In the genomic region with DNA sequence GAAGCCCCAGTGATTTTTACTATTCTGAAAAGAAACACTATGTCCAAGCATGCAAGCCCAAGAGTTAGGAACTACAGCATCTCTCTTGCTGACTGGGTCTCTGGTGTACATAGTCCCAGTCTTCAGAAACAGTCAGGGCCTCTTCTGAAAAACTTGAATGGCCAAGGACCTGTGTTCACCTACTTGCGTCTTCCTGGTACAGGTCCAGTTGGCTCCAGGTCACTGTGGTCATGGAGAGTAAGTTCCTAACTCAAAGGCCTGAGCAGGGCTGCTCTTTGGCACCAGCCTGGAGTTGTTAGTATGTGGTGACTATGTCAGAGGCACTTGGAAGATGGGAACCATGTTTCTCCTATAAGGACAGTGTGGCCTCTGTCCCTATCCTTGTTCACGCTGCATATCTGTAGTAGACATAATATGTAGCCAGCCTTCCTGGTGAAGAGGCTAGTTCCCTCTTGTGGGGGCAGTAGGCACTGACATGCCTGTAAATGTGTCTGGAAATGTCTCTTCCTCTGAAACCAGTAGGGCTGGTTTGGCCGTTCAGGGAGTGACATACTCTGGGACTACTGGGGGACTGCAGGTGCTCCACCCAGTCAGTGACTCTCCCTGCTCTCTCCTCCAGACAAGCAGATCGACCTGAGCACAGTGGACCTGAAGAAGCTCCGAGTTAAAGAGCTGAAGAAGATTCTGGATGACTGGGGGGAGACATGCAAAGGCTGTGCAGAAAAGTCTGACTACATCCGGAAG, we compare ENCODE assay signal across 1 cellular context.
TF ChIP-seq lines count a peak whose summit lies in the region.

No MANE protein-coding gene starts in this region.

TF ChIP-seq in K562, 482 proteins besides CTCF, POLR2A, EP300 and RAD21 (continued from another document):
- TF ChIP-seq, protein P1, sequence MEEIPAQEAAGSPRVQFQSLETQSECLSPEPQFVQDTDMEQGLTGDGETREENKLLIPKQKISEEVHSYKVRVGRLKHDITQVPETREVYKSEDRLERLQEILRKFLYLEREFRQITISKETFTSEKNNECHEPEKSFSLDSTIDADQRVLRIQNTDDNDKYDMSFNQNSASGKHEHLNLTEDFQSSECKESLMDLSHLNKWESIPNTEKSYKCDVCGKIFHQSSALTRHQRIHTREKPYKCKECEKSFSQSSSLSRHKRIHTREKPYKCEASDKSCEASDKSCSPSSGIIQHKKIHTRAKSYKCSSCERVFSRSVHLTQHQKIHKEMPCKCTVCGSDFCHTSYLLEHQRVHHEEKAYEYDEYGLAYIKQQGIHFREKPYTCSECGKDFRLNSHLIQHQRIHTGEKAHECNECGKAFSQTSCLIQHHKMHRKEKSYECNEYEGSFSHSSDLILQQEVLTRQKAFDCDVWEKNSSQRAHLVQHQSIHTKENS (CRISPR knock-in tag; IDR thresholded peaks at IDR 0.05), result no peak
- TF ChIP-seq MCM5 (IDR thresholded peaks at IDR 0.05; ENCODE audit: low read depth) (no peak), HNRNPLL (IDR thresholded peaks at IDR 0.05; ENCODE audit: low read depth, low read length, poor library complexity, severe bottlenecking) (no peak), MAFG (tag; conservative IDR thresholded peaks at IDR 0.05) (no peak), DPF2 (IDR thresholded peaks at IDR 0.05) (no peak), RBBP5 (IDR thresholded peaks at IDR 0.05; ENCODE audit: borderline replicate concordance, insufficient read depth, low read length, poor library complexity, severe bottlenecking) (no peak), KDM5B (IDR thresholded peaks at IDR 0.05; ENCODE audit: insufficient replicate concordance, low read depth, low read length) (no peak), NCOA4 (IDR thresholded peaks at IDR 0.05; ENCODE audit: partially characterized antibody) (no peak), BRCA1 (IDR thresholded peaks at IDR 0.05) (no peak), BRCA1 (CRISPR knock-in tag; IDR thresholded peaks at IDR 0.05) (no peak), TRIM28 (IDR thresholded peaks at IDR 0.05) (no peak), ZKSCAN1 (IDR thresholded peaks at IDR 0.05; ENCODE audit: low read depth, low read length) (no peak)
- TF ChIP-seq, protein P2, sequence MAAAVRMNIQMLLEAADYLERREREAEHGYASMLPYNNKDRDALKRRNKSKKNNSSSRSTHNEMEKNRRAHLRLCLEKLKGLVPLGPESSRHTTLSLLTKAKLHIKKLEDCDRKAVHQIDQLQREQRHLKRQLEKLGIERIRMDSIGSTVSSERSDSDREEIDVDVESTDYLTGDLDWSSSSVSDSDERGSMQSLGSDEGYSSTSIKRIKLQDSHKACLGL (CRISPR knock-in tag; IDR thresholded peaks at IDR 0.05; ENCODE audit: borderline replicate concordance, poor library complexity, severe bottlenecking), result no peak
- TF ChIP-seq, protein P3, sequence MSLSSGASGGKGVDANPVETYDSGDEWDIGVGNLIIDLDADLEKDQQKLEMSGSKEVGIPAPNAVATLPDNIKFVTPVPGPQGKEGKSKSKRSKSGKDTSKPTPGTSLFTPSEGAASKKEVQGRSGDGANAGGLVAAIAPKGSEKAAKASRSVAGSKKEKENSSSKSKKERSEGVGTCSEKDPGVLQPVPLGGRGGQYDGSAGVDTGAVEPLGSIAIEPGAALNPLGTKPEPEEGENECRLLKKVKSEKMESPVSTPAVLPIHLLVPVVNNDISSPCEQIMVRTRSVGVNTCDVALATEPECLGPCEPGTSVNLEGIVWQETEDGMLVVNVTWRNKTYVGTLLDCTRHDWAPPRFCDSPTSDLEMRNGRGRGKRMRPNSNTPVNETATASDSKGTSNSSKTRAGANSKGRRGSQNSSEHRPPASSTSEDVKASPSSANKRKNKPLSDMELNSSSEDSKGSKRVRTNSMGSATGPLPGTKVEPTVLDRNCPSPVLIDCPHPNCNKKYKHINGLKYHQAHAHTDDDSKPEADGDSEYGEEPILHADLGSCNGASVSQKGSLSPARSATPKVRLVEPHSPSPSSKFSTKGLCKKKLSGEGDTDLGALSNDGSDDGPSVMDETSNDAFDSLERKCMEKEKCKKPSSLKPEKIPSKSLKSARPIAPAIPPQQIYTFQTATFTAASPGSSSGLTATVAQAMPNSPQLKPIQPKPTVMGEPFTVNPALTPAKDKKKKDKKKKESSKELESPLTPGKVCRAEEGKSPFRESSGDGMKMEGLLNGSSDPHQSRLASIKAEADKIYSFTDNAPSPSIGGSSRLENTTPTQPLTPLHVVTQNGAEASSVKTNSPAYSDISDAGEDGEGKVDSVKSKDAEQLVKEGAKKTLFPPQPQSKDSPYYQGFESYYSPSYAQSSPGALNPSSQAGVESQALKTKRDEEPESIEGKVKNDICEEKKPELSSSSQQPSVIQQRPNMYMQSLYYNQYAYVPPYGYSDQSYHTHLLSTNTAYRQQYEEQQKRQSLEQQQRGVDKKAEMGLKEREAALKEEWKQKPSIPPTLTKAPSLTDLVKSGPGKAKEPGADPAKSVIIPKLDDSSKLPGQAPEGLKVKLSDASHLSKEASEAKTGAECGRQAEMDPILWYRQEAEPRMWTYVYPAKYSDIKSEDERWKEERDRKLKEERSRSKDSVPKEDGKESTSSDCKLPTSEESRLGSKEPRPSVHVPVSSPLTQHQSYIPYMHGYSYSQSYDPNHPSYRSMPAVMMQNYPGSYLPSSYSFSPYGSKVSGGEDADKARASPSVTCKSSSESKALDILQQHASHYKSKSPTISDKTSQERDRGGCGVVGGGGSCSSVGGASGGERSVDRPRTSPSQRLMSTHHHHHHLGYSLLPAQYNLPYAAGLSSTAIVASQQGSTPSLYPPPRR (CRISPR knock-in tag; IDR thresholded peaks at IDR 0.05; ENCODE audit: borderline replicate concordance), result no peak
